8 cellular contexts compared by ENCODE assay signal in the genomic region with DNA sequence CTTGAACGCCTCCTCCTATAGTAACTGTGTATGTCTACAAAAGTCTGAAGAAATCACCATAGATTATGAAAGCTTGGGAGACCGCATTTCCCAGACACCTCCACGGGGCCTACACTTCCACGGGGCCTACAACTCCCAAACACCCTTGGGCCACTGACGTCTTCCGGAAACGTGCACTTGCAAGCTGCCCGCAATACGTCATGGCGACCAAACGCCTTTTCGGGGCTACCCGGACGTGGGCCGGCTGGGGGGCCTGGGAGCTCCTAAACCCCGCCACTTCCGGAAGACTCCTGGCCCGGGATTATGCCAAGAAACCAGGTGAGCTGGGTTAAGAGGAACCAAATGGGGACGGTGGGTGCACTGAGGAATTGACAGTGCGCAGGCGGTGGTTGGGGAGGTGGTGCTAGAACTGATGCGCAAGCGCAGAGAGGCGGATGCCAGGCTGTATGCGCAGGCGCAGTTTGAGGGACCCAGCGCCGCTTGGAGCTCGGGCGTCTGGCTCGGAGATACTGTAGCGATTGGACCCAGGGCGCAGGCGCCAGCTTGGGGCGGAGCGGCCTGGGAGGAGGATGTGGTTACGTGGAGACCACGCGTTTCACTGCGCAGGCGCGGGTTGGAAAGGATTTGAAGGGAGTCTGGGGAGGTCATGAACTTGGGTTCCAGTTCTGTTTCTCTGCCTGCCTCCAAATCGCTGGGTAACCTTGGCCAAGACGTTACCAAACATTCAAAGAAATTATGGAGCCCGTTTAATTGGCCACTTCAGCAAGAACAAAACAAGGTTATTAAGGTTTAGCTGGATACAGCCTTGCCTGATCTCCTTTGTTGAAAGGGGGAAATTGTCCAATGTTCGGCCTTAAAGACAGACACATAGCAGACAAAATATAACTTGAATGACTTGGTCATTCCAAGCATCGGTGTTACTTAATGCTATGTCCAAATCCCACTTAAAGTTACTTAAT. TPM values are rescaled to one million over a fixed set of nuclear protein-coding genes. Genes with fewer than 3 reads are reported as not detected.
A peak's percentile ranks its signal among the peaks of the same experiment; 100 is the strongest.
DNase-seq lines count a peak whose midpoint lies in the region; ATAC-seq and TF ChIP-seq lines count a peak whose summit lies in the region.

A gene (plus strand): TSS at position 182 of the 959 bp plus-strand sequence. CDS start 19 bp downstream, at position 201.

- peaks cover 35% of the 10 kb centered on the region for H3K4me1 Mint-ChIP-seq in activated naive CD4-positive, alpha-beta T cell treated with anti-CD3 and anti-CD28 coated beads, Interleukin-2, amount 50 U/mL, for 24 hours

- no peak for TF ChIP-seq CTCF in GM06990 (IDR thresholded peaks at IDR 0.05; ENCODE audit: insufficient read depth, low read length, poor library complexity, severe bottlenecking)

- peak within 1 kb of the TSS; percentile 100 for H3K27ac Mint-ChIP-seq in activated naive CD4-positive, alpha-beta T cell treated with anti-CD3 and anti-CD28 coated beads, Interleukin-2, amount 50 U/mL, for 24 hours

- H3K27me3 ChIP-seq in GM06990 (replicated peaks; ENCODE audit: control insufficient read depth, insufficient read depth, low read length) = no peaks in the 10 kb centered on the region

- ATAC-seq in HG02588 (IDR thresholded peaks at IDR 0.05; ENCODE audit: unreplicated experiment) (peak; percentile 72), SK-N-SH treated with all-trans-retinoic acid at 6 μM for 48 hours (peak; percentile 95)

- peaks cover 22% of the 10 kb centered on the region for H3K36me3 ChIP-seq in GM06990 (ENCODE audit: control insufficient read depth, insufficient read depth, low read length)

- DNase-seq in GM06990 (ENCODE audit: extremely low read depth, insufficient read length) (peak; percentile 99), NCI-H1092 (lab: John Stamatoyannopoulos, UW) (peak; percentile 98), globus pallidus (ENCODE audit: low spot score) (peak; percentile 99), occipital lobe (lab: John Stamatoyannopoulos, UW) (peak; percentile 96)

- H3K36me3 Mint-ChIP-seq in activated naive CD4-positive, alpha-beta T cell treated with anti-CD3 and anti-CD28 coated beads, Interleukin-2, amount 50 U/mL, for 24 hours = peaks cover 7% of the 10 kb centered on the region

- peak within 1 kb of the TSS; percentile 76 for H3K4me3 ChIP-seq in GM06990 (replicated peaks; ENCODE audit: low read depth, low read length)

- peak within 1 kb of the TSS; percentile 89 for H3K27ac ChIP-seq in temporal lobe (ENCODE audit: low read depth, low read length)

- H3K27me3 Mint-ChIP-seq in activated naive CD4-positive, alpha-beta T cell treated with anti-CD3 and anti-CD28 coated beads, Interleukin-2, amount 50 U/mL, for 24 hours = no peaks in the 10 kb centered on the region

- no peaks in the 10 kb centered on the region for H3K9me3 Mint-ChIP-seq in activated naive CD4-positive, alpha-beta T cell treated with anti-CD3 and anti-CD28 coated beads, Interleukin-2, amount 50 U/mL, for 24 hours

- H3K4me3 Mint-ChIP-seq in activated naive CD4-positive, alpha-beta T cell treated with anti-CD3 and anti-CD28 coated beads, Interleukin-2, amount 50 U/mL, for 24 hours = peak within 1 kb of the TSS; percentile 99

TF ChIP-seq in SK-N-SH treated with all-trans-retinoic acid at 6 μM for 48 hours, 23 proteins besides CTCF, POLR2A, EP300 and RAD21 (continues in another document):
- TF ChIP-seq CSDC2 (CRISPR knock-in tag; IDR thresholded peaks at IDR 0.05) (no peak), PPARA (CRISPR knock-in tag; IDR thresholded peaks at IDR 0.05; ENCODE audit: borderline replicate concordance) (no peak), ESRRG (CRISPR knock-in tag; IDR thresholded peaks at IDR 0.05) (no peak), OSR1 (CRISPR knock-in tag; IDR thresholded peaks at IDR 0.05) (no peak), TCF4 (CRISPR knock-in tag; IDR thresholded peaks at IDR 0.05; ENCODE audit: borderline replicate concordance) (no peak), ZC3H10 (CRISPR knock-in tag; IDR thresholded peaks at IDR 0.05) (no peak), ZNF70 (CRISPR knock-in tag; IDR thresholded peaks at IDR 0.05) (no peak), RARB (CRISPR knock-in tag; IDR thresholded peaks at IDR 0.05) (no peak), ZFP30 (CRISPR knock-in tag; IDR thresholded peaks at IDR 0.05) (no peak), GLIS3 (CRISPR knock-in tag; IDR thresholded peaks at IDR 0.05) (no peak)
- TF ChIP-seq, protein P1, sequence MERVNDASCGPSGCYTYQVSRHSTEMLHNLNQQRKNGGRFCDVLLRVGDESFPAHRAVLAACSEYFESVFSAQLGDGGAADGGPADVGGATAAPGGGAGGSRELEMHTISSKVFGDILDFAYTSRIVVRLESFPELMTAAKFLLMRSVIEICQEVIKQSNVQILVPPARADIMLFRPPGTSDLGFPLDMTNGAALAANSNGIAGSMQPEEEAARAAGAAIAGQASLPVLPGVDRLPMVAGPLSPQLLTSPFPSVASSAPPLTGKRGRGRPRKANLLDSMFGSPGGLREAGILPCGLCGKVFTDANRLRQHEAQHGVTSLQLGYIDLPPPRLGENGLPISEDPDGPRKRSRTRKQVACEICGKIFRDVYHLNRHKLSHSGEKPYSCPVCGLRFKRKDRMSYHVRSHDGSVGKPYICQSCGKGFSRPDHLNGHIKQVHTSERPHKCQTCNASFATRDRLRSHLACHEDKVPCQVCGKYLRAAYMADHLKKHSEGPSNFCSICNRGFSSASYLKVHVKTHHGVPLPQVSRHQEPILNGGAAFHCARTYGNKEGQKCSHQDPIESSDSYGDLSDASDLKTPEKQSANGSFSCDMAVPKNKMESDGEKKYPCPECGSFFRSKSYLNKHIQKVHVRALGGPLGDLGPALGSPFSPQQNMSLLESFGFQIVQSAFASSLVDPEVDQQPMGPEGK (CRISPR knock-in tag; IDR thresholded peaks at IDR 0.05; ENCODE audit: borderline replicate concordance) = no peak
- TF ChIP-seq, protein P2, sequence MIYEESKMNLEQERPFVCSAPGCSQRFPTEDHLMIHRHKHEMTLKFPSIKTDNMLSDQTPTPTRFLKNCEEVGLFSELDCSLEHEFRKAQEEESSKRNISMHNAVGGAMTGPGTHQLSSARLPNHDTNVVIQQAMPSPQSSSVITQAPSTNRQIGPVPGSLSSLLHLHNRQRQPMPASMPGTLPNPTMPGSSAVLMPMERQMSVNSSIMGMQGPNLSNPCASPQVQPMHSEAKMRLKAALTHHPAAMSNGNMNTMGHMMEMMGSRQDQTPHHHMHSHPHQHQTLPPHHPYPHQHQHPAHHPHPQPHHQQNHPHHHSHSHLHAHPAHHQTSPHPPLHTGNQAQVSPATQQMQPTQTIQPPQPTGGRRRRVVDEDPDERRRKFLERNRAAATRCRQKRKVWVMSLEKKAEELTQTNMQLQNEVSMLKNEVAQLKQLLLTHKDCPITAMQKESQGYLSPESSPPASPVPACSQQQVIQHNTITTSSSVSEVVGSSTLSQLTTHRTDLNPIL (CRISPR knock-in tag; IDR thresholded peaks at IDR 0.05; ENCODE audit: low read depth) = no peak
- TF ChIP-seq, protein P3, sequence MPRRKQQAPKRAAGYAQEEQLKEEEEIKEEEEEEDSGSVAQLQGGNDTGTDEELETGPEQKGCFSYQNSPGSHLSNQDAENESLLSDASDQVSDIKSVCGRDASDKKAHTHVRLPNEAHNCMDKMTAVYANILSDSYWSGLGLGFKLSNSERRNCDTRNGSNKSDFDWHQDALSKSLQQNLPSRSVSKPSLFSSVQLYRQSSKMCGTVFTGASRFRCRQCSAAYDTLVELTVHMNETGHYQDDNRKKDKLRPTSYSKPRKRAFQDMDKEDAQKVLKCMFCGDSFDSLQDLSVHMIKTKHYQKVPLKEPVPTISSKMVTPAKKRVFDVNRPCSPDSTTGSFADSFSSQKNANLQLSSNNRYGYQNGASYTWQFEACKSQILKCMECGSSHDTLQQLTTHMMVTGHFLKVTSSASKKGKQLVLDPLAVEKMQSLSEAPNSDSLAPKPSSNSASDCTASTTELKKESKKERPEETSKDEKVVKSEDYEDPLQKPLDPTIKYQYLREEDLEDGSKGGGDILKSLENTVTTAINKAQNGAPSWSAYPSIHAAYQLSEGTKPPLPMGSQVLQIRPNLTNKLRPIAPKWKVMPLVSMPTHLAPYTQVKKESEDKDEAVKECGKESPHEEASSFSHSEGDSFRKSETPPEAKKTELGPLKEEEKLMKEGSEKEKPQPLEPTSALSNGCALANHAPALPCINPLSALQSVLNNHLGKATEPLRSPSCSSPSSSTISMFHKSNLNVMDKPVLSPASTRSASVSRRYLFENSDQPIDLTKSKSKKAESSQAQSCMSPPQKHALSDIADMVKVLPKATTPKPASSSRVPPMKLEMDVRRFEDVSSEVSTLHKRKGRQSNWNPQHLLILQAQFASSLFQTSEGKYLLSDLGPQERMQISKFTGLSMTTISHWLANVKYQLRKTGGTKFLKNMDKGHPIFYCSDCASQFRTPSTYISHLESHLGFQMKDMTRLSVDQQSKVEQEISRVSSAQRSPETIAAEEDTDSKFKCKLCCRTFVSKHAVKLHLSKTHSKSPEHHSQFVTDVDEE (CRISPR knock-in tag; IDR thresholded peaks at IDR 0.05) = no peak
- TF ChIP-seq, protein P4, sequence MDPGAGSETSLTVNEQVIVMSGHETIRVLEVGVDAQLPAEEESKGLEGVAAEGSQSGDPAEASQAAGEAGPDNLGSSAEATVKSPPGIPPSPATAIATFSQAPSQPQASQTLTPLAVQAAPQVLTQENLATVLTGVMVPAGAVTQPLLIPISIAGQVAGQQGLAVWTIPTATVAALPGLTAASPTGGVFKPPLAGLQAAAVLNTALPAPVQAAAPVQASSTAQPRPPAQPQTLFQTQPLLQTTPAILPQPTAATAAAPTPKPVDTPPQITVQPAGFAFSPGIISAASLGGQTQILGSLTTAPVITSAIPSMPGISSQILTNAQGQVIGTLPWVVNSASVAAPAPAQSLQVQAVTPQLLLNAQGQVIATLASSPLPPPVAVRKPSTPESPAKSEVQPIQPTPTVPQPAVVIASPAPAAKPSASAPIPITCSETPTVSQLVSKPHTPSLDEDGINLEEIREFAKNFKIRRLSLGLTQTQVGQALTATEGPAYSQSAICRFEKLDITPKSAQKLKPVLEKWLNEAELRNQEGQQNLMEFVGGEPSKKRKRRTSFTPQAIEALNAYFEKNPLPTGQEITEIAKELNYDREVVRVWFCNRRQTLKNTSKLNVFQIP (CRISPR knock-in tag; IDR thresholded peaks at IDR 0.05; ENCODE audit: borderline replicate concordance, low read depth) = no peak
- TF ChIP-seq, protein P5, sequence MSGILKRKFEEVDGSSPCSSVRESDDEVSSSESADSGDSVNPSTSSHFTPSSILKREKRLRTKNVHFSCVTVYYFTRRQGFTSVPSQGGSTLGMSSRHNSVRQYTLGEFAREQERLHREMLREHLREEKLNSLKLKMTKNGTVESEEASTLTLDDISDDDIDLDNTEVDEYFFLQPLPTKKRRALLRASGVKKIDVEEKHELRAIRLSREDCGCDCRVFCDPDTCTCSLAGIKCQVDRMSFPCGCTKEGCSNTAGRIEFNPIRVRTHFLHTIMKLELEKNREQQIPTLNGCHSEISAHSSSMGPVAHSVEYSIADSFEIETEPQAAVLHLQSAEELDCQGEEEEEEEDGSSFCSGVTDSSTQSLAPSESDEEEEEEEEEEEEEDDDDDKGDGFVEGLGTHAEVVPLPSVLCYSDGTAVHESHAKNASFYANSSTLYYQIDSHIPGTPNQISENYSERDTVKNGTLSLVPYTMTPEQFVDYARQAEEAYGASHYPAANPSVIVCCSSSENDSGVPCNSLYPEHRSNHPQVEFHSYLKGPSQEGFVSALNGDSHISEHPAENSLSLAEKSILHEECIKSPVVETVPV (CRISPR knock-in tag; IDR thresholded peaks at IDR 0.05) = no peak

RNA-seq across cellular contexts. Expression of the gene that starts here (rescaled TPM):
- total RNA-seq in occipital lobe (16.8 TPM), temporal lobe (21.4 TPM)

Comparison
In these comparisons a context has a peak if more than half of its experiments do, and no peak if none do; other contexts are left out.
1. Peak in every context shown above with its lines: DNase-seq, ATAC-seq, H3K4me3 ChIP-seq and H3K27ac ChIP-seq.